In the genomic region with DNA sequence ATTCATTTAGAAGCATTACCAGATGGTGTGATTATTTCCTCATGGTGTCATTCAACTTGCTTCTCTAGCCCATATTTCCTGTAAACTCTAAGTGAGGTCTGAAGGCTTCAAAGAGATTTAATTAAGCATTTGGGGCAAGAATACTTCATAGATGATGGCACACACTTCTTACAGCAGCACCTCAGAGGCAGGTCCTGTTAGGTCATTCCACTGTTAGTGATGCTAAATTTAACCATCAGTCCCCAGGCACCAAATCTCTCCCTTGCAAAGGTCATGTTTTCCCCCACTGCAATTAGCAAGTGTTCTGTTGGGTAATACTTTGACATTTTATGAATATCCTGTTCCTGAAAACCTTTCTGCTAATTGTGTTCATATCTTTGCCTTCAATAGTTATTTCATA, we compare ENCODE assay signal across 22 cellular contexts.
DNase-seq lines count a peak whose midpoint lies in the region; ATAC-seq, FAIRE-seq and TF ChIP-seq lines count a peak whose summit lies in the region.
"Had no signal": no experiment of that assay in that cellular context is flagged by ENCODE, and none has a peak within 500 bp of the region (broad histone marks: within the 10 kb centered on the region; RNA-seq: fewer than 3 reads in every experiment).

No MANE protein-coding gene starts in this region.

- no peaks in the 10 kb centered on the region for H3F3A ChIP-seq in SK-N-SH (replicated peaks; ENCODE audit: insufficient read depth)

- peaks cover 89% of the 10 kb centered on the region for H3K36me3 Mint-ChIP-seq in brain
- peaks cover 46% of the 10 kb centered on the region for H3K36me3 Mint-ChIP-seq in osteocyte (ENCODE audit: unreplicated experiment)

- no peak overlapping the region for H3K4me3 ChIP-seq in SK-N-SH (ENCODE audit: low read depth in 2 of 2, low read length in 1 of 2)
- H3K4me3 ChIP-seq: GM23248, SJCRH30 had no signal

- no peak overlapping the region for H3K9ac ChIP-seq in SK-N-SH
- H3K9ac ChIP-seq: GM23248 had no signal

- H4K20me1 ChIP-seq in SK-N-SH (ENCODE audit: insufficient read depth): no peaks in the 10 kb centered on the region

- POLR2A ChIA-PET in SK-N-SH (lab: Yijun Ruan, JAX): no interaction called here

- CTCF ChIA-PET in SK-N-SH (lab: Yijun Ruan, JAX): no interaction called here

- H3K9me2 ChIP-seq in SK-N-SH: no peaks in the 10 kb centered on the region

- peaks cover 2% of the 10 kb centered on the region for H3K79me2 ChIP-seq in SK-N-SH (ENCODE audit: insufficient read depth)

- no peak overlapping the region for H3K27ac ChIP-seq in SK-N-SH (ENCODE audit: low read depth in 2 of 2, low read length in 1 of 2)
- H3K27ac ChIP-seq: GM23248, SJCRH30 had no signal

- no peak overlapping the region for H3K4me2 ChIP-seq in SK-N-SH

- H3K27me3 Mint-ChIP-seq in brain: no peaks in the 10 kb centered on the region
- H3K27me3 Mint-ChIP-seq in osteocyte (ENCODE audit: unreplicated experiment): no peaks in the 10 kb centered on the region

- TF ChIP-seq EP300 in SK-N-SH (IDR thresholded peaks at IDR 0.05; ENCODE audit: borderline replicate concordance in 1 of 2, low read depth in 1 of 2, low read length in 1 of 2): no peak

- FAIRE-seq in H54 (lab: Jason Lieb, UNC): no peak
- FAIRE-seq: D721Med, GM12892, GM19239 had no signal

- no peak overlapping the region for H2AFZ ChIP-seq in SK-N-SH (ENCODE audit: low read depth)
- H2AFZ ChIP-seq: GM23248 had no signal

- intact Hi-C loops in Right ventricle myocardium inferior (cut with DNase I): no loop called here
- intact Hi-C loops in cardiac septum (cut with DNase I): loop anchor here (10.0 kb wide), 1 partner anchor 304 kb away; no protein-coding TSS in a partner anchor
- intact Hi-C loops in left ventricle myocardium superior (cut with micrococcal nuclease): loop anchor here (10.0 kb wide), 1 partner anchor 114 kb away; the partner anchor contains the start of gene STK39

- TF ChIP-seq POLR2A in H54 (IDR thresholded peaks at IDR 0.05; ENCODE audit: low read depth, low read length): no peak

- H3K36me3 ChIP-seq in SK-N-SH (replicated peaks in 1 of 2; ENCODE audit: control insufficient read depth in 1 of 2, insufficient read depth in 2 of 2, low read length in 1 of 2): peaks cover 24 to 27% of the 10 kb centered on the region in 2 experiments

- H3K4me1 ChIP-seq in SK-N-SH (ENCODE audit: control insufficient read depth in 1 of 2, insufficient read depth in 2 of 2, low read depth in 1 of 2, low read length in 1 of 2): peaks cover 0 to 4% of the 10 kb centered on the region in 2 experiments; a peak in 2 of 4 replicates
- H3K4me1 ChIP-seq: SJCRH30 had no signal

- H3K4me3 Mint-ChIP-seq in brain (no peak overlapping the region), osteocyte (ENCODE audit: unreplicated experiment) (no peak overlapping the region)
- H3K4me3 Mint-ChIP-seq: CD8-positive, alpha-beta T cell had no signal

- TF ChIP-seq CTCF in brain (conservative IDR thresholded peaks at IDR 0.05) (no peak), SK-N-SH (IDR thresholded peaks at IDR 0.05) (no peak), osteocyte (IDR thresholded peaks at IDR 0.05) (no peak)

- no peaks in the 10 kb centered on the region for H3K9me3 Mint-ChIP-seq in brain
- H3K9me3 Mint-ChIP-seq in osteocyte (ENCODE audit: unreplicated experiment): no peaks in the 10 kb centered on the region
- H3K9me3 Mint-ChIP-seq: CD8-positive, alpha-beta T cell had no signal

- peak overlapping the region in 3 of 5 experiments; percentile 26 to 84 (median 53) for H3K27ac Mint-ChIP-seq in brain
- H3K27ac Mint-ChIP-seq in osteocyte (ENCODE audit: unreplicated experiment): no peak overlapping the region
- H3K27ac Mint-ChIP-seq: CD8-positive, alpha-beta T cell had no signal

- peak; percentile 68 for ATAC-seq in Right ventricle myocardium inferior
- peak; percentile 93 for ATAC-seq in left ventricle myocardium superior
- ATAC-seq in GM19023 (IDR thresholded peaks at IDR 0.05; ENCODE audit: unreplicated experiment): no peak
- ATAC-seq: CD8-positive, alpha-beta T cell had no signal

- H3K4me1 Mint-ChIP-seq in brain (peaks cover 64% of the 10 kb centered on the region), osteocyte (ENCODE audit: unreplicated experiment) (peaks cover 35% of the 10 kb centered on the region)

- H3K9me3 ChIP-seq in SK-N-SH: no peaks in the 10 kb centered on the region
- H3K9me3 ChIP-seq: SJCRH30 had no signal

- DNase-seq in Right ventricle myocardium inferior (ENCODE audit: missing footprints) (no peak), cardiac septum (ENCODE audit: low spot score) (no peak), left ventricle myocardium superior (no peak), SK-N-SH (no peak), osteocyte (ENCODE audit: extremely low spot score, unreplicated experiment) (no peak), H54 (ENCODE audit: insufficient read length, low spot score) (no peak)
- DNase-seq: CD8-positive, alpha-beta T cell; DMS79 treated with DMSO at 0.1 percent for 48 hours; GDM1; GM23248; KBM-7; NCI-H1092 treated with DMSO at 0.1 percent for 48 hours; NCI-H1694; NCI-H2107; NCI-H446; NCI-H82; SJCRH30 had no signal

- TF ChIP-seq RAD21 in SK-N-SH (IDR thresholded peaks at IDR 0.05; ENCODE audit: low read length): no peak

- no peaks in the 10 kb centered on the region for H3K27me3 ChIP-seq in SK-N-SH (ENCODE audit: insufficient read depth)
- H3K27me3 ChIP-seq: SJCRH30 had no signal

TF ChIP-seq in SK-N-SH, 30 proteins besides CTCF, POLR2A, EP300 and RAD21:
- TF ChIP-seq, protein P1, sequence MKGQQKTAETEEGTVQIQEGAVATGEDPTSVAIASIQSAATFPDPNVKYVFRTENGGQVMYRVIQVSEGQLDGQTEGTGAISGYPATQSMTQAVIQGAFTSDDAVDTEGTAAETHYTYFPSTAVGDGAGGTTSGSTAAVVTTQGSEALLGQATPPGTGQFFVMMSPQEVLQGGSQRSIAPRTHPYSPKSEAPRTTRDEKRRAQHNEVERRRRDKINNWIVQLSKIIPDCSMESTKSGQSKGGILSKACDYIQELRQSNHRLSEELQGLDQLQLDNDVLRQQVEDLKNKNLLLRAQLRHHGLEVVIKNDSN (IDR thresholded peaks at IDR 0.05; ENCODE audit: borderline replicate concordance, low read depth): no peak
- no peak for TF ChIP-seq JUND (IDR thresholded peaks at IDR 0.05)
- TF ChIP-seq GATA2 (CRISPR knock-in tag; IDR thresholded peaks at IDR 0.05): no peak
- TF ChIP-seq IRF3 (IDR thresholded peaks at IDR 0.05; ENCODE audit: low read depth, low read length): no peak
- no peak for TF ChIP-seq SIN3A (IDR thresholded peaks at IDR 0.05; ENCODE audit: borderline replicate concordance, low read depth, low read length)
- TF ChIP-seq MEF2A (IDR thresholded peaks at IDR 0.05; ENCODE audit: borderline replicate concordance, low read depth): no peak
- no peak for TF ChIP-seq TEAD4 (IDR thresholded peaks at IDR 0.05; ENCODE audit: borderline replicate concordance, insufficient read depth)
- no peak for TF ChIP-seq NFIC (IDR thresholded peaks at IDR 0.05; ENCODE audit: borderline replicate concordance)
- TF ChIP-seq, protein P2, sequence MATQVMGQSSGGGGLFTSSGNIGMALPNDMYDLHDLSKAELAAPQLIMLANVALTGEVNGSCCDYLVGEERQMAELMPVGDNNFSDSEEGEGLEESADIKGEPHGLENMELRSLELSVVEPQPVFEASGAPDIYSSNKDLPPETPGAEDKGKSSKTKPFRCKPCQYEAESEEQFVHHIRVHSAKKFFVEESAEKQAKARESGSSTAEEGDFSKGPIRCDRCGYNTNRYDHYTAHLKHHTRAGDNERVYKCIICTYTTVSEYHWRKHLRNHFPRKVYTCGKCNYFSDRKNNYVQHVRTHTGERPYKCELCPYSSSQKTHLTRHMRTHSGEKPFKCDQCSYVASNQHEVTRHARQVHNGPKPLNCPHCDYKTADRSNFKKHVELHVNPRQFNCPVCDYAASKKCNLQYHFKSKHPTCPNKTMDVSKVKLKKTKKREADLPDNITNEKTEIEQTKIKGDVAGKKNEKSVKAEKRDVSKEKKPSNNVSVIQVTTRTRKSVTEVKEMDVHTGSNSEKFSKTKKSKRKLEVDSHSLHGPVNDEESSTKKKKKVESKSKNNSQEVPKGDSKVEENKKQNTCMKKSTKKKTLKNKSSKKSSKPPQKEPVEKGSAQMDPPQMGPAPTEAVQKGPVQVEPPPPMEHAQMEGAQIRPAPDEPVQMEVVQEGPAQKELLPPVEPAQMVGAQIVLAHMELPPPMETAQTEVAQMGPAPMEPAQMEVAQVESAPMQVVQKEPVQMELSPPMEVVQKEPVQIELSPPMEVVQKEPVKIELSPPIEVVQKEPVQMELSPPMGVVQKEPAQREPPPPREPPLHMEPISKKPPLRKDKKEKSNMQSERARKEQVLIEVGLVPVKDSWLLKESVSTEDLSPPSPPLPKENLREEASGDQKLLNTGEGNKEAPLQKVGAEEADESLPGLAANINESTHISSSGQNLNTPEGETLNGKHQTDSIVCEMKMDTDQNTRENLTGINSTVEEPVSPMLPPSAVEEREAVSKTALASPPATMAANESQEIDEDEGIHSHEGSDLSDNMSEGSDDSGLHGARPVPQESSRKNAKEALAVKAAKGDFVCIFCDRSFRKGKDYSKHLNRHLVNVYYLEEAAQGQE (IDR thresholded peaks at IDR 0.05; ENCODE audit: low read depth, low read length): no peak
- TF ChIP-seq ELF1 (IDR thresholded peaks at IDR 0.05): no peak
- no peak for TF ChIP-seq FOSL2 (IDR thresholded peaks at IDR 0.05; ENCODE audit: borderline replicate concordance, low read depth)
- TF ChIP-seq RCOR1 (IDR thresholded peaks at IDR 0.05; ENCODE audit: low read length): no peak
- TF ChIP-seq GABPA (IDR thresholded peaks at IDR 0.05; ENCODE audit: low read depth): no peak
- no peak for TF ChIP-seq TAF1 (IDR thresholded peaks at IDR 0.05; ENCODE audit: borderline replicate concordance, low read depth, low read length)
